In genomic region chr1:202498542-202498941, GRCh38 we compare ENCODE assay signal across 14 cellular contexts.
"Had no signal": no experiment of that assay in that cellular context is flagged by ENCODE, and none has a peak within 500 bp of the region (broad histone marks: within the 10 kb centered on the region; RNA-seq: fewer than 3 reads in every experiment).

No MANE protein-coding gene starts in this region.

- ATAC-seq: heart right ventricle, left lung, natural killer cell, right lobe of liver had no signal

- DNase-seq: activated CD4-positive, CD25-positive, alpha-beta regulatory T cell; activated naive CD4-positive, alpha-beta T cell treated with anti-CD3 and anti-CD28 coated beads, Interleukin-2, amount 50 U/mL, for 16 hours; activated T-cell treated with anti-CD3 and anti-CD28 coated beads, Interleukin-2, amount 50 U/mL, for 1 hour; heart right ventricle; left lung; natural killer cell; right lobe of liver; spleen; stimulated activated CD4-positive, alpha-beta T cell treated with anti-CD3 and anti-CD28 coated beads, Interleukin-1b, Interleukin-23, amount 100 ng/mL, for 48 hours; stimulated activated naive CD4-positive, alpha-beta T cell; substantia nigra; trophoblast cell had no signal

- H3K27me3 Mint-ChIP-seq: brain had no signal

- H3K4me1 Mint-ChIP-seq: brain, natural killer cell had no signal

- H3K9me3 Mint-ChIP-seq: brain; natural killer cell; T-helper 1 cell treated with Interleukin-12 subunit alpha and Interleukin-12 subunit beta and Interleukin-4 antibody, amounts not matched to agents 30 μg/mL and 1 μg/mL, for 36 hours had no signal

- H3K4me3 Mint-ChIP-seq: brain; natural killer cell; T-helper 1 cell treated with Interleukin-12 subunit alpha and Interleukin-12 subunit beta and Interleukin-4 antibody, amounts not matched to agents 30 μg/mL and 1 μg/mL, for 36 hours had no signal

- H3K27ac Mint-ChIP-seq: natural killer cell; T-helper 1 cell treated with Interleukin-12 subunit alpha and Interleukin-12 subunit beta and Interleukin-4 antibody, amounts not matched to agents 30 μg/mL and 1 μg/mL, for 36 hours had no signal
